In genomic region chr2:152415231-152415642, GRCh38 we compare ENCODE assay signal across 10 cellular contexts.
DNase-seq lines count a peak whose midpoint lies in the region; ATAC-seq, FAIRE-seq and TF ChIP-seq lines count a peak whose summit lies in the region.
"Had no signal": no experiment of that assay in that cellular context is flagged by ENCODE, and none has a peak within 500 bp of the region (broad histone marks: within the 10 kb centered on the region; RNA-seq: fewer than 3 reads in every experiment).

No MANE protein-coding gene starts in this region.

- no peak overlapping the region for H2AFZ ChIP-seq in endothelial cell of umbilical vein (ENCODE audit: low read depth, low read length)

- TF ChIP-seq CTCF in endothelial cell of umbilical vein (IDR thresholded peaks at IDR 0.05; ENCODE audit: extremely low read depth in 1 of 2, insufficient read depth in 1 of 2, low read depth in 1 of 2, low read length in 2 of 2) = no peak
- TF ChIP-seq CTCF in ovary (IDR thresholded peaks at IDR 0.05) = no peak

- H3K27ac ChIP-seq in endothelial cell of umbilical vein (ENCODE audit: insufficient read depth, low read depth, low read length) (no peak overlapping the region), ovary (no peak overlapping the region)

- ATAC-seq in HG03045 (IDR thresholded peaks at IDR 0.05; ENCODE audit: unreplicated experiment) (no peak), GM18861 (IDR thresholded peaks at IDR 0.05; ENCODE audit: unreplicated experiment) (no peak)

- peaks cover 31% of the 10 kb centered on the region for H3K4me1 Mint-ChIP-seq in activated CD4-positive, alpha-beta T cell treated with anti-CD3 and anti-CD28 coated beads, Interleukin-2, amount 10 ng/mL, durations not matched to agents 24 days and 14 days
- H3K4me1 Mint-ChIP-seq: activated naive CD4-positive, alpha-beta T cell treated with anti-CD3 and anti-CD28 coated beads, Interleukin-2, amount 50 U/mL, for 24 hours had no signal

- H3K36me3 Mint-ChIP-seq in activated CD4-positive, alpha-beta T cell treated with anti-CD3 and anti-CD28 coated beads, Interleukin-2, amount 10 ng/mL, durations not matched to agents 24 days and 14 days (ENCODE audit: low read depth) = peaks cover 2% of the 10 kb centered on the region
- H3K36me3 Mint-ChIP-seq: activated naive CD4-positive, alpha-beta T cell treated with anti-CD3 and anti-CD28 coated beads, Interleukin-2, amount 50 U/mL, for 24 hours had no signal

- no peaks in the 10 kb centered on the region for H3K9me1 ChIP-seq in endothelial cell of umbilical vein (replicated peaks; ENCODE audit: control insufficient read depth, extremely low read depth, insufficient read depth, low read length)

- FAIRE-seq in endothelial cell of umbilical vein (lab: Jason Lieb, UNC) = peak; percentile 66

- dilution Hi-C loops in endothelial cell of umbilical vein (cut with MboI; ENCODE audit: extremely low pct_ligation_motif_present, low sequenced_read_pairs) = no loop called here

- H3K4me3 Mint-ChIP-seq in activated CD4-positive, alpha-beta T cell treated with anti-CD3 and anti-CD28 coated beads, Interleukin-2, amount 10 ng/mL, durations not matched to agents 24 days and 14 days = peak overlapping the region; percentile 24
- H3K4me3 Mint-ChIP-seq: activated naive CD4-positive, alpha-beta T cell treated with anti-CD3 and anti-CD28 coated beads, Interleukin-2, amount 50 U/mL, for 24 hours had no signal

- no peak for TF ChIP-seq POLR2A in endothelial cell of umbilical vein (IDR thresholded peaks at IDR 0.05; ENCODE audit: low read depth, low read length)
- TF ChIP-seq POLR2A in ovary (IDR thresholded peaks at IDR 0.05) = no peak

- POLR2A ChIA-PET in endothelial cell of umbilical vein (lab: Charles Lee) = no interaction called here

- H3K4me3 ChIP-seq in endothelial cell of umbilical vein (replicated peaks in 1 of 3; ENCODE audit: insufficient read depth in 1 of 3, low read depth in 1 of 3, low read length in 3 of 3) (no peak overlapping the region), ovary (no peak overlapping the region)

- H3K79me2 ChIP-seq in endothelial cell of umbilical vein (ENCODE audit: control insufficient read depth, insufficient read depth, low read length) = peaks cover 13% of the 10 kb centered on the region

- peak; percentile 59 for DNase-seq in activated CD4-positive, alpha-beta T cell treated with anti-CD3 and anti-CD28 coated beads, Interleukin-2, amount 10 ng/mL, durations not matched to agents 24 days and 14 days
- DNase-seq in activated CD4-positive, alpha-beta T cell treated with anti-CD3 and anti-CD28 coated beads for 1 hour = no peak
- DNase-seq in NCI-H345 treated with DMSO at 0.1 percent for 48 hours (lab: John Stamatoyannopoulos, UW; ENCODE audit: unreplicated experiment) = peak; percentile 57
- peak; percentile 53 for DNase-seq in endothelial cell of umbilical vein (ENCODE audit: low read depth, low spot score)
- DNase-seq in stimulated activated CD4-positive, alpha-beta T cell treated with anti-CD3 and anti-CD28 coated beads, Interleukin-4, amount 100 ng/mL, for 1 hour = peak; percentile 2
- no peak for DNase-seq in ovary
- DNase-seq: NCI-H1436 had no signal

- WGBS in ovary, 3 donors = 24 to 33% (median 27%) methylated on average over 3 of the region's 3 CpGs

- peaks cover 24% of the 10 kb centered on the region for H3K4me1 ChIP-seq in endothelial cell of umbilical vein (ENCODE audit: control insufficient read depth, extremely low read depth, insufficient read depth, low read length)
- peaks cover 6% of the 10 kb centered on the region for H3K4me1 ChIP-seq in ovary (ENCODE audit: insufficient read depth)

- peaks cover 5% of the 10 kb centered on the region for H3K9me3 Mint-ChIP-seq in activated CD4-positive, alpha-beta T cell treated with anti-CD3 and anti-CD28 coated beads, Interleukin-2, amount 10 ng/mL, durations not matched to agents 24 days and 14 days
- H3K9me3 Mint-ChIP-seq: activated naive CD4-positive, alpha-beta T cell treated with anti-CD3 and anti-CD28 coated beads, Interleukin-2, amount 50 U/mL, for 24 hours had no signal

- peak overlapping the region; percentile 87 for H3K27ac Mint-ChIP-seq in activated CD4-positive, alpha-beta T cell treated with anti-CD3 and anti-CD28 coated beads, Interleukin-2, amount 10 ng/mL, durations not matched to agents 24 days and 14 days
- H3K27ac Mint-ChIP-seq: activated naive CD4-positive, alpha-beta T cell treated with anti-CD3 and anti-CD28 coated beads, Interleukin-2, amount 50 U/mL, for 24 hours had no signal

- no TSS peak for BruUV-seq in endothelial cell of umbilical vein (replicated peaks; lab: Mats Ljungman, UMichigan)

- CTCF ChIA-PET in endothelial cell of umbilical vein (lab: Charles Lee) = interaction anchor here (1.0 to 6.0 kb wide), 4 partner anchors 12 to 221 kb away, joined by 3 to 31 read pairs (median 4); no protein-coding TSS in a partner anchor

- no peaks in the 10 kb centered on the region for H3K36me3 ChIP-seq in endothelial cell of umbilical vein (ENCODE audit: control insufficient read depth in 2 of 2, extremely low read depth in 1 of 2, insufficient read depth in 2 of 2, low read length in 2 of 2)
- no peaks in the 10 kb centered on the region for H3K36me3 ChIP-seq in ovary

- intact Hi-C loops in activated CD4-positive, alpha-beta T cell treated with anti-CD3 and anti-CD28 coated beads, Interleukin-2, amount 10 ng/mL, durations not matched to agents 24 days and 14 days (cut with micrococcal nuclease) = loop anchor here (1.0 to 5.0 kb wide), 6 partner anchors 9 to 238 kb away; partner anchors contain the start of genes FMNL2 and STAM2
- intact Hi-C loops in endothelial cell of umbilical vein (cut with micrococcal nuclease) = no loop called here
- intact Hi-C loops in ovary (cut with DNase I) = no loop called here

- H4K20me1 ChIP-seq in endothelial cell of umbilical vein (replicated peaks; ENCODE audit: control insufficient read depth, extremely low read depth, insufficient read depth, low read length) = no peaks in the 10 kb centered on the region

- H3K4me2 ChIP-seq in endothelial cell of umbilical vein (ENCODE audit: insufficient read depth, low read length) = peak overlapping the region; percentile 38

- H3K9ac ChIP-seq in endothelial cell of umbilical vein (replicated peaks; ENCODE audit: extremely low read depth, insufficient read depth, low read length) = no peak overlapping the region

- TF ChIP-seq EP300 in ovary (IDR thresholded peaks at IDR 0.05) = no peak

- H3K27me3 ChIP-seq in endothelial cell of umbilical vein (ENCODE audit: control insufficient read depth in 2 of 2, insufficient read depth in 2 of 2, low read length in 2 of 2) = no peaks in the 10 kb centered on the region
- H3K27me3 ChIP-seq in ovary = no peaks in the 10 kb centered on the region

- no peaks in the 10 kb centered on the region for H3K27me3 Mint-ChIP-seq in activated CD4-positive, alpha-beta T cell treated with anti-CD3 and anti-CD28 coated beads, Interleukin-2, amount 10 ng/mL, durations not matched to agents 24 days and 14 days

- H3K9me3 ChIP-seq in endothelial cell of umbilical vein (replicated peaks; ENCODE audit: control insufficient read depth, insufficient read depth, low read length) (no peaks in the 10 kb centered on the region), ovary (no peaks in the 10 kb centered on the region)

TF ChIP-seq in endothelial cell of umbilical vein, 7 proteins besides CTCF, POLR2A, EP300 and RAD21:
- TF ChIP-seq MYC (IDR thresholded peaks at IDR 0.05; ENCODE audit: low read depth, low read length) (no peak), JUN (IDR thresholded peaks at IDR 0.05; ENCODE audit: borderline replicate concordance, insufficient read depth, insufficient read length, low read depth) (peak; percentile 64), FOS (IDR thresholded peaks at IDR 0.05; ENCODE audit: borderline replicate concordance, insufficient read depth, low read length) (peak; percentile 57), GATA2 (IDR thresholded peaks at IDR 0.05; ENCODE audit: insufficient read depth, insufficient read length, low read depth, low read length) (peak; percentile 68), POLR2AphosphoS5 (IDR thresholded peaks at IDR 0.05; ENCODE audit: insufficient read depth, low read depth, low read length) (peak; percentile 44), MAX (IDR thresholded peaks at IDR 0.05; ENCODE audit: insufficient read depth, insufficient read length) (no peak), EZH2 (IDR thresholded peaks at IDR 0.05; ENCODE audit: borderline replicate concordance, low read depth, low read length, severe bottlenecking) (no peak)

Comparison
In these comparisons a context has a peak if more than half of its experiments do, and no peak if none do; other contexts are left out.
1. DNase-seq: peak in activated CD4-positive, alpha-beta T cell treated with anti-CD3 and anti-CD28 coated beads, Interleukin-2, amount 10 ng/mL, durations not matched to agents 24 days and 14 days (single experiment), NCI-H345 treated with DMSO at 0.1 percent for 48 hours (single experiment), endothelial cell of umbilical vein (single experiment) and stimulated activated CD4-positive, alpha-beta T cell treated with anti-CD3 and anti-CD28 coated beads, Interleukin-4, amount 100 ng/mL, for 1 hour (single experiment); none in activated CD4-positive, alpha-beta T cell treated with anti-CD3 and anti-CD28 coated beads for 1 hour (single experiment) and ovary (0 of 5).